22 cellular contexts compared by ENCODE assay signal in genomic region chr18:49514577-49514976, GRCh38. TPM values are rescaled to one million over a fixed set of nuclear protein-coding genes. Genes with fewer than 3 reads are reported as not detected.
DNase-seq lines count a peak whose midpoint lies in the region; ATAC-seq, FAIRE-seq and TF ChIP-seq lines count a peak whose summit lies in the region.
"Had no signal": no experiment of that assay in that cellular context is flagged by ENCODE, and none has a peak within 500 bp of the region (broad histone marks: within the 10 kb centered on the region; RNA-seq: fewer than 3 reads in every experiment).

No MANE protein-coding gene starts in this region.

- no peak for FAIRE-seq in small intestine (lab: Jason Lieb, UNC)
- FAIRE-seq: GM12878, GM18507 had no signal

- H3K27ac Mint-ChIP-seq in endodermal cell, result no peak overlapping the region
- H3K27ac Mint-ChIP-seq: GM23338 had no signal

- no peak overlapping the region for H3K9ac ChIP-seq in endodermal cell (ENCODE audit: extremely low read depth, low read length, poor library complexity, severe bottlenecking)

- peak; percentile 48 for DNase-seq in activated effector memory CD4-positive, alpha-beta T cell treated with anti-CD3 and anti-CD28 coated beads, Interleukin-2, amount 50 U/mL, for 16 hours
- no peak for DNase-seq in activated effector memory CD4-positive, alpha-beta T cell treated with Interleukin-2 at 50 U/mL for 16 hours
- peak; percentile 22 for DNase-seq in endodermal cell
- peak; percentile 58 for DNase-seq in left lobe of liver (ENCODE audit: low spot score)
- peak; percentile 87 for DNase-seq in small intestine
- no peak for DNase-seq in MG63
- no peak for DNase-seq in AG08396 (ENCODE audit: low spot score)
- DNase-seq: 8988T, C1 segment of cervical spinal cord, DMS 273 treated with DMSO at 0.1 percent for 48 hours, GDM1, KG1, NCI-H1048, NCI-H146, NCI-H2081 treated with DMSO at 0.1 percent for 48 hours, NCI-H510A, NCI-H82, PC-9 had no signal

- H3K4me3 Mint-ChIP-seq in endodermal cell, result no peak overlapping the region
- H3K4me3 Mint-ChIP-seq: GM23338 had no signal

- no peaks in the 10 kb centered on the region for H3K4me1 ChIP-seq in endodermal cell (ENCODE audit: control insufficient read depth, insufficient read depth, low read length)
- no peaks in the 10 kb centered on the region for H3K4me1 ChIP-seq in small intestine (ENCODE audit: control insufficient read depth in 2 of 2, insufficient read depth in 1 of 2, low read depth in 1 of 2, low read length in 1 of 2)

- H3K27me3 Mint-ChIP-seq in endodermal cell (ENCODE audit: insufficient read depth), result no peaks in the 10 kb centered on the region

- H3K36me3 Mint-ChIP-seq in endodermal cell (ENCODE audit: low read depth), result no peaks in the 10 kb centered on the region

- no peak overlapping the region for H3K27ac ChIP-seq in endodermal cell (ENCODE audit: low read depth, low read length)
- no peak overlapping the region for H3K27ac ChIP-seq in small intestine (ENCODE audit: low read depth in 1 of 2, low read length in 1 of 2)
- H3K27ac ChIP-seq: PC-9 had no signal

- H3K27me3 ChIP-seq in endodermal cell (ENCODE audit: control insufficient read depth, insufficient read depth, low read length, poor library complexity, severe bottlenecking), result no peaks in the 10 kb centered on the region
- no peaks in the 10 kb centered on the region for H3K27me3 ChIP-seq in small intestine (ENCODE audit: control insufficient read depth in 2 of 2, insufficient read depth in 2 of 2, low read length in 2 of 2)
- H3K27me3 ChIP-seq in MG63, result no peaks in the 10 kb centered on the region

- H3K9me3 ChIP-seq in endodermal cell (ENCODE audit: control insufficient read depth, low read length) (no peaks in the 10 kb centered on the region), small intestine (ENCODE audit: control insufficient read depth, low read depth) (no peaks in the 10 kb centered on the region), MG63 (no peaks in the 10 kb centered on the region)

- peaks cover 19% of the 10 kb centered on the region for H3K4me1 Mint-ChIP-seq in endodermal cell

- H3K4me3 ChIP-seq in endodermal cell (ENCODE audit: low read length) (no peak overlapping the region), small intestine (ENCODE audit: low read depth in 1 of 2, low read length in 2 of 2) (no peak overlapping the region), MG63 (no peak overlapping the region)
- H3K4me3 ChIP-seq: GM12878, GM23338, PC-9 had no signal

- TF ChIP-seq CTCF in endodermal cell (conservative IDR thresholded peaks at IDR 0.05), result no peak

- no peaks in the 10 kb centered on the region for H3K36me3 ChIP-seq in endodermal cell (ENCODE audit: control insufficient read depth, insufficient read depth, low read length)
- no peaks in the 10 kb centered on the region for H3K36me3 ChIP-seq in small intestine (ENCODE audit: control insufficient read depth in 2 of 2, insufficient read depth in 2 of 2, low read length in 2 of 2)
- H3K36me3 ChIP-seq in MG63, result no peaks in the 10 kb centered on the region

- ATAC-seq in left lobe of liver, result peak; percentile 91
- no peak for ATAC-seq in HG03280 (IDR thresholded peaks at IDR 0.05; ENCODE audit: unreplicated experiment)
- ATAC-seq: GM12878, GM23338 had no signal

- H3K9me3 Mint-ChIP-seq in endodermal cell, result no peaks in the 10 kb centered on the region
- H3K9me3 Mint-ChIP-seq: GM23338 had no signal

- 96 to 100% methylated on average over 5 to 9 of the region's 9 CpGs for WGBS in endodermal cell (ENCODE audit: insufficient coverage in 1 of 2, insufficient read length in 1 of 2), 2 experiments
- WGBS in small intestine, 3 donors, result 8 to 55% (median 31%) methylated on average over 9 of the region's 9 CpGs

RNA-seq across cellular contexts. Expression of gene RPL17, which starts 22.3 kb away (rescaled TPM):
- 1,000 to 10,000 TPM; 1,984 to 2,143 TPM for total RNA-seq in endodermal cell
- 2,711 TPM for polyA plus RNA-seq in endodermal cell (2013, experiment 1 of 2)
- polyA plus RNA-seq in endodermal cell (2013, experiment 2 of 2), result 2,580 TPM
- 418 TPM for total RNA-seq in left lobe of liver
- 1,000 to 10,000 TPM; 1,273 to 3,286 (median 2,784) TPM for polyA plus RNA-seq in small intestine
- total RNA-seq in MG63 (2014; rRNA removed; shearing (Covaris generic); ENCODE audit: low replicate concordance), result 2,521 and 2,540 TPM in 2 replicates

RNA-seq across cellular contexts. Expression of gene C18orf32, which starts 27.5 kb away (rescaled TPM):
- 10 to 100 TPM; 31.4 to 32.9 TPM for total RNA-seq in endodermal cell
- 54.5 TPM for polyA plus RNA-seq in endodermal cell (2013, experiment 1 of 2)
- polyA plus RNA-seq in endodermal cell (2013, experiment 2 of 2), result 59.0 TPM
- total RNA-seq in left lobe of liver, result 30.0 TPM
- polyA plus RNA-seq in small intestine, result 10 to 100 TPM; 56.0 to 81.0 (median 65.7) TPM
- 38.0 and 54.8 TPM in 2 replicates for total RNA-seq in MG63 (2014; rRNA removed; shearing (Covaris generic); ENCODE audit: low replicate concordance)

RNA-seq across cellular contexts. Expression of gene LIPG, which starts 47.3 kb away (rescaled TPM):
- total RNA-seq in endodermal cell (1 to 10 TPM; 4.0 to 5.0 TPM), left lobe of liver (89.4 TPM)
- 62.8 TPM for polyA plus RNA-seq in endodermal cell (2013, experiment 1 of 2)
- 54.8 TPM for polyA plus RNA-seq in endodermal cell (2013, experiment 2 of 2)
- polyA plus RNA-seq in small intestine, result 10 to 100 TPM in 1 of 3 donors, 1 to 10 TPM in 2; 1.9 to 26.9 (median 8.7) TPM
- not detected in 2 replicates for total RNA-seq in MG63 (2014; rRNA removed; shearing (Covaris generic); ENCODE audit: low replicate concordance)

RNA-seq across cellular contexts. Expression of gene DYM, which starts 54.1 kb away (rescaled TPM):
- total RNA-seq in endodermal cell, result 10 to 100 TPM; 62.2 to 77.4 TPM
- polyA plus RNA-seq in endodermal cell (2013, experiment 1 of 2), result 49.4 TPM
- polyA plus RNA-seq in endodermal cell (2013, experiment 2 of 2), result 44.0 TPM
- total RNA-seq in left lobe of liver, result 28.5 TPM
- 10 to 100 TPM; 12.5 to 17.2 (median 14.1) TPM for polyA plus RNA-seq in small intestine
- 31.9 and 118 TPM in 2 replicates for total RNA-seq in MG63 (2014; rRNA removed; shearing (Covaris generic); ENCODE audit: low replicate concordance)

Comparison
In these comparisons a context has a peak if more than half of its experiments do, and no peak if none do; other contexts are left out.
1. DNase-seq: peak in activated effector memory CD4-positive, alpha-beta T cell treated with anti-CD3 and anti-CD28 coated beads, Interleukin-2, amount 50 U/mL, for 16 hours (single experiment), endodermal cell (single experiment), left lobe of liver (single experiment) and small intestine (single experiment); none in activated effector memory CD4-positive, alpha-beta T cell treated with Interleukin-2 at 50 U/mL for 16 hours (single experiment), MG63 (single experiment) and AG08396 (single experiment).
2. RNA of gene LIPG, which starts 47.3 kb away (total RNA-seq): 89.4 TPM in left lobe of liver (single experiment); 4.0 to 5.0 TPM in endodermal cell and not detected in MG63; every median in the first group is over 10 times any median in the second.